Comparison of ENCODE assay signal across 9 cellular contexts in the genomic region with DNA sequence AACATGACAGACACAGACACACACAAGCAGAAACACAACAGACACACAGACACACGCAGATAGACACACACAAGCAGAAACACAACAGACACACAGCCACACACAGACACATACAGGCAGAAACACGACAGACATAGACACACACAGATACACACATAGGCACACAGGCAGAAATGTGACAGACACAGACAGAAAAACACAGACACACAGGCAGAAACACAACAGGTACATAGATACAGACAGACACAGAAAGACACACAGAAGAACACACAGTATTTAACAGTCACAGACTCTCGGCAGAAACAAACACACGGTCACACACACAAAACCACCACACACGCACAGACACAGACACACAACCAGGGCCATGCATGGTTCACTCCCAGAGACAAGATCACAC. TPM values are rescaled to one million over a fixed set of nuclear protein-coding genes. Genes with fewer than 3 reads are reported as not detected.
A peak's percentile ranks its signal among the peaks of the same experiment; 100 is the strongest.
DNase-seq lines count a peak whose midpoint lies in the region; ATAC-seq and TF ChIP-seq lines count a peak whose summit lies in the region.
"Had no signal": no experiment of that assay in that cellular context is flagged by ENCODE, and none has a peak within 500 bp of the region (broad histone marks: within the 10 kb centered on the region; RNA-seq: fewer than 3 reads in every experiment).

No MANE protein-coding gene starts in this region.

- H2AFZ ChIP-seq in HCT116 (ENCODE audit: low read depth, low read length, poor library complexity, severe bottlenecking): no peak overlapping the region

- peak overlapping the region; percentile 83 for H3K4me2 ChIP-seq in HCT116 (ENCODE audit: low read length)

- H3K9me3 ChIP-seq in HCT116 (ENCODE audit: control insufficient read depth in 1 of 2, insufficient read depth in 1 of 2, low read depth in 1 of 2, low read length in 2 of 2) (no peaks in the 10 kb centered on the region), ascending aorta (no peaks in the 10 kb centered on the region), left lung (no peaks in the 10 kb centered on the region), thoracic aorta (no peaks in the 10 kb centered on the region)

- BruUV-seq in HCT116 (replicated peaks; lab: Mats Ljungman, UMichigan): no TSS peak

- no peak for TF ChIP-seq POLR2A in HCT116 (IDR thresholded peaks at IDR 0.05; ENCODE audit: borderline replicate concordance, extremely low read depth, insufficient read depth, insufficient read length)

- peak overlapping the region; percentile 64 to 67 for H3K4me3 ChIP-seq in HCT116 (replicated peaks in 1 of 2; ENCODE audit: low read depth in 1 of 2, low read length in 2 of 2)
- peak overlapping the region; percentile 74 to 96 for H3K4me3 ChIP-seq in ascending aorta
- peak overlapping the region; percentile 40 to 50 for H3K4me3 ChIP-seq in left lung
- peak overlapping the region; percentile 87 for H3K4me3 ChIP-seq in thoracic aorta

- H3K4me1 ChIP-seq in HCT116 (ENCODE audit: control insufficient read depth in 1 of 2, insufficient read depth in 2 of 2, low read length in 2 of 2) (peaks cover 13 to 28% of the 10 kb centered on the region in 2 experiments), ascending aorta (peaks cover 50 to 77% of the 10 kb centered on the region in 2 donors), left lung (peaks cover 3 to 57% of the 10 kb centered on the region in 2 donors), thoracic aorta (ENCODE audit: control insufficient read depth in 1 of 2, low read depth in 2 of 2) (peaks cover 44 to 80% of the 10 kb centered on the region in 2 donors)

- peak; percentile 1; the same call in 1 of the 2 replicates for ATAC-seq in HCT116
- ATAC-seq in left lung: no peak
- ATAC-seq in thoracic aorta (ENCODE audit: insufficient number of reproducible peaks, low FRiP score, low read depth): no peak
- ATAC-seq in GM18520 (IDR thresholded peaks at IDR 0.05; ENCODE audit: unreplicated experiment): no peak

- intact Hi-C loops in HCT116 (cut with micrococcal nuclease) (no loop called here), ascending aorta (cut with DNase I) (loop anchor here (2.0 to 5.0 kb wide), 5 partner anchors 17 to 148 kb away; a partner anchor contains a TSS), left lung (cut with DNase I) (no loop called here)

- no peaks in the 10 kb centered on the region for H3K9me2 ChIP-seq in HCT116 (ENCODE audit: insufficient read depth)

- H3K36me3 ChIP-seq in HCT116 (ENCODE audit: control insufficient read depth in 1 of 2, insufficient read depth in 2 of 2, low read length in 2 of 2) (no peaks in the 10 kb centered on the region), ascending aorta (no peaks in the 10 kb centered on the region), left lung (peaks cover 0 to 6% of the 10 kb centered on the region in 2 donors), thoracic aorta (no peaks in the 10 kb centered on the region)

- H3K27me3 ChIP-seq in HCT116 (ENCODE audit: insufficient read depth, low read length) (no peaks in the 10 kb centered on the region), ascending aorta (no peaks in the 10 kb centered on the region), left lung (peaks cover 0 to 46% of the 10 kb centered on the region in 2 donors), thoracic aorta (replicated peaks; ENCODE audit: insufficient read depth) (no peaks in the 10 kb centered on the region)

- CTCF ChIA-PET in HCT116 (lab: Charles Lee): no interaction called here

- H3K9ac ChIP-seq in HCT116 (ENCODE audit: low read length): peak overlapping the region; percentile 67

- no peak for TF ChIP-seq RAD21 in HCT116 (IDR thresholded peaks at IDR 0.05; ENCODE audit: low read depth)

- H4K20me1 ChIP-seq in HCT116 (ENCODE audit: insufficient read depth): no peaks in the 10 kb centered on the region

- no peaks in the 10 kb centered on the region for H3K79me2 ChIP-seq in HCT116 (ENCODE audit: insufficient read depth, low read length)

- RAD21 ChIA-PET in HCT116 (lab: Charles Lee; ENCODE audit: low non-redundant PET in 1 of 2, low total read pairs in 2 of 2, uncharacterized antibody in 2 of 2, unreplicated experiment in 2 of 2): no interaction called here

- DNase-seq in HCT116 (ENCODE audit: low read depth, low spot score): no peak
- DNase-seq in ascending aorta (ENCODE audit: low spot score in 2 of 2): no peak
- no peak for DNase-seq in left lung
- DNase-seq in thoracic aorta (ENCODE audit: low spot score): no peak
- no peak for DNase-seq in NCI-H1417 treated with DMSO at 0.1 percent for 48 hours (lab: John Stamatoyannopoulos, UW)
- DNase-seq in stimulated activated naive CD4-positive, alpha-beta T cell (lab: John Stamatoyannopoulos, UW): no peak
- DNase-seq: T-helper 9 cell had no signal

- TF ChIP-seq CTCF in HCT116 (IDR thresholded peaks at IDR 0.05 in 2 of 3, conservative IDR thresholded peaks at IDR 0.05 in 1 of 3; ENCODE audit: borderline replicate concordance in 1 of 3, insufficient read depth in 1 of 3, low read depth in 2 of 3, low read length in 2 of 3) (no peak), ascending aorta (IDR thresholded peaks at IDR 0.05) (no peak), left lung (IDR thresholded peaks at IDR 0.05) (no peak), thoracic aorta (IDR thresholded peaks at IDR 0.05) (no peak)

- POLR2A ChIA-PET in HCT116 (lab: Charles Lee): no interaction called here

- H3K27ac ChIP-seq in HCT116 (ENCODE audit: low read depth, low read length) (peak overlapping the region; percentile 79; the same call in 1 of the 2 replicates), ascending aorta (peak overlapping the region; percentile 94 to 99), left lung (no peak overlapping the region), thoracic aorta (peak overlapping the region; percentile 98 to 99)

TF ChIP-seq in HCT116, 20 proteins besides CTCF, POLR2A, EP300 and RAD21 (continues in another document):
- TF ChIP-seq, protein P1, sequence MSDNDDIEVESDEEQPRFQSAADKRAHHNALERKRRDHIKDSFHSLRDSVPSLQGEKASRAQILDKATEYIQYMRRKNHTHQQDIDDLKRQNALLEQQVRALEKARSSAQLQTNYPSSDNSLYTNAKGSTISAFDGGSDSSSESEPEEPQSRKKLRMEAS (IDR thresholded peaks at IDR 0.05): no peak
- TF ChIP-seq POLR2AphosphoS5 (IDR thresholded peaks at IDR 0.05; ENCODE audit: low read depth, low read length): no peak
- TF ChIP-seq, protein P2, sequence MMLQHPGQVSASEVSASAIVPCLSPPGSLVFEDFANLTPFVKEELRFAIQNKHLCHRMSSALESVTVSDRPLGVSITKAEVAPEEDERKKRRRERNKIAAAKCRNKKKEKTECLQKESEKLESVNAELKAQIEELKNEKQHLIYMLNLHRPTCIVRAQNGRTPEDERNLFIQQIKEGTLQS (IDR thresholded peaks at IDR 0.05): no peak
- TF ChIP-seq SIN3A (IDR thresholded peaks at IDR 0.05; ENCODE audit: low read depth): no peak
- TF ChIP-seq, protein P3, sequence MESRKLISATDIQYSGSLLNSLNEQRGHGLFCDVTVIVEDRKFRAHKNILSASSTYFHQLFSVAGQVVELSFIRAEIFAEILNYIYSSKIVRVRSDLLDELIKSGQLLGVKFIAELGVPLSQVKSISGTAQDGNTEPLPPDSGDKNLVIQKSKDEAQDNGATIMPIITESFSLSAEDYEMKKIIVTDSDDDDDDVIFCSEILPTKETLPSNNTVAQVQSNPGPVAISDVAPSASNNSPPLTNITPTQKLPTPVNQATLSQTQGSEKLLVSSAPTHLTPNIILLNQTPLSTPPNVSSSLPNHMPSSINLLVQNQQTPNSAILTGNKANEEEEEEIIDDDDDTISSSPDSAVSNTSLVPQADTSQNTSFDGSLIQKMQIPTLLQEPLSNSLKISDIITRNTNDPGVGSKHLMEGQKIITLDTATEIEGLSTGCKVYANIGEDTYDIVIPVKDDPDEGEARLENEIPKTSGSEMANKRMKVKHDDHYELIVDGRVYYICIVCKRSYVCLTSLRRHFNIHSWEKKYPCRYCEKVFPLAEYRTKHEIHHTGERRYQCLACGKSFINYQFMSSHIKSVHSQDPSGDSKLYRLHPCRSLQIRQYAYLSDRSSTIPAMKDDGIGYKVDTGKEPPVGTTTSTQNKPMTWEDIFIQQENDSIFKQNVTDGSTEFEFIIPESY (IDR thresholded peaks at IDR 0.05; ENCODE audit: extremely low read depth, insufficient replicate concordance, low read length): no peak
- TF ChIP-seq SP1 (IDR thresholded peaks at IDR 0.05; ENCODE audit: low read depth): no peak
- no peak for TF ChIP-seq EZH2phosphoT487 (IDR thresholded peaks at IDR 0.05; ENCODE audit: borderline replicate concordance)
- TF ChIP-seq ZNF274 (IDR thresholded peaks at IDR 0.05; ENCODE audit: low read depth, low read length): no peak

RNA-seq across cellular contexts. Expression of a gene that starts 0.9 kb away (rescaled TPM):
- total RNA-seq in HCT116 (2021; ENCODE audit: unreplicated experiment): 2.3 TPM
- polyA plus RNA-seq in HCT116 (2012): 1.6 and 1.8 TPM in 2 replicates
- 37.8 TPM for total RNA-seq in ascending aorta
- total RNA-seq in left lung: 1 to 10 TPM; 5.3 to 7.9 TPM
- total RNA-seq in thoracic aorta: 10 to 100 TPM; 29.4 to 39.1 TPM

RNA-seq across cellular contexts. Expression of a gene that starts 20.5 kb away (rescaled TPM):
- total RNA-seq in HCT116 (2021; ENCODE audit: unreplicated experiment) (not detected), ascending aorta (6.1 TPM), left lung (1 to 10 TPM; 3.1 TPM), thoracic aorta (1 to 10 TPM; 1.1 to 1.6 TPM)
- polyA plus RNA-seq in HCT116 (2012): not detected in 2 replicates
- total RNA-seq: M059J had no signal

RNA-seq across cellular contexts. Expression of a gene that starts 20.8 kb away (rescaled TPM):
- total RNA-seq in HCT116 (2021; ENCODE audit: unreplicated experiment) (33.2 TPM), ascending aorta (57.6 TPM), left lung (10 to 100 TPM; 19.8 to 21.6 TPM), thoracic aorta (10 to 100 TPM; 33.4 to 38.0 TPM)
- 24.2 and 25.3 TPM in 2 replicates for polyA plus RNA-seq in HCT116 (2012)

RNA-seq across cellular contexts. Expression of a gene that starts 33.0 kb away (rescaled TPM):
- total RNA-seq in HCT116 (2021; ENCODE audit: unreplicated experiment) (186 TPM), ascending aorta (149 TPM), left lung (10 to 100 TPM; 50.9 to 74.8 TPM), thoracic aorta (100 to 1,000 TPM in 1 of 2 donors, 10 to 100 TPM in 1; 90.8 to 120 TPM)
- 158 and 174 TPM in 2 replicates for polyA plus RNA-seq in HCT116 (2012)

RNA-seq across cellular contexts. Expression of a gene that starts 48.4 kb away (rescaled TPM):
- total RNA-seq in HCT116 (2021; ENCODE audit: unreplicated experiment) (131 TPM), ascending aorta (133 TPM), left lung (10 to 100 TPM; 61.7 to 90.2 TPM), thoracic aorta (100 to 1,000 TPM in 1 of 2 donors, 10 to 100 TPM in 1; 85.6 to 112 TPM)
- 125 and 134 TPM in 2 replicates for polyA plus RNA-seq in HCT116 (2012)

Comparison
In these comparisons a context has a peak if more than half of its experiments do, and no peak if none do; other contexts are left out.
1. H3K27ac ChIP-seq: peak in HCT116 (single experiment), ascending aorta (2 of 2) and thoracic aorta (2 of 2); none in left lung (0 of 2).
2. Peak in every context shown above with its lines, with median percentiles within 50 percentile points of each other: H3K4me3 ChIP-seq.